21 cellular contexts compared by ENCODE assay signal in genomic region chr5:150521522-150521817, GRCh38. TPM values are rescaled to one million over a fixed set of nuclear protein-coding genes. Genes with fewer than 3 reads are reported as not detected.
A peak's percentile ranks its signal among the peaks of the same experiment; 100 is the strongest.
DNase-seq lines count a peak whose midpoint lies in the region; ATAC-seq, FAIRE-seq and TF ChIP-seq lines count a peak whose summit lies in the region.
"Had no signal": no experiment of that assay in that cellular context is flagged by ENCODE, and none has a peak within 500 bp of the region (broad histone marks: within the 10 kb centered on the region; RNA-seq: fewer than 3 reads in every experiment).

No MANE protein-coding gene starts in this region.

- H3K9me3 Mint-ChIP-seq in astrocyte (ENCODE audit: unreplicated experiment), result no peaks in the 10 kb centered on the region
- H3K9me3 Mint-ChIP-seq: CD8-positive, alpha-beta T cell; GM23338 had no signal

- no peak for TF ChIP-seq RAD21 in HepG2 (CRISPR knock-in tag; IDR thresholded peaks at IDR 0.05)

- 97% methylated on average over 13 of the region's 14 CpGs for WGBS in HepG2 (ENCODE audit: low lambda C conversion rate)
- 76 to 83% (median 82%) methylated on average over 6 to 14 of the region's 14 CpGs for WGBS in spleen, 5 donors

- H3K27ac Mint-ChIP-seq in astrocyte (ENCODE audit: unreplicated experiment), result peak overlapping the region; percentile 18
- H3K27ac Mint-ChIP-seq: CD8-positive, alpha-beta T cell had no signal

- H3K9ac ChIP-seq in astrocyte (ENCODE audit: low read length) (no peak overlapping the region), HepG2 (ENCODE audit: insufficient read depth, low read depth, low read length) (no peak overlapping the region)

- BruUV-seq in HepG2 (replicated peaks; lab: Mats Ljungman, UMichigan), result no TSS peak

- no peak for TF ChIP-seq EP300 in HepG2 (IDR thresholded peaks at IDR 0.05; ENCODE audit: low read depth in 2 of 2, low read length in 2 of 2)
- TF ChIP-seq EP300 in HepG2 (CRISPR knock-in tag; IDR thresholded peaks at IDR 0.05; ENCODE audit: borderline replicate concordance), result no peak

- CTCF ChIA-PET in HepG2 (lab: Yijun Ruan, JAX; ENCODE audit: low intra/inter-chr PET ratio, low total read pairs), result no interaction called here

- DNase-seq in DMS53 (lab: John Stamatoyannopoulos, UW) (peak; percentile 44), DMS53 treated with DMSO at 0.1 percent for 48 hours (lab: John Stamatoyannopoulos, UW; ENCODE audit: unreplicated experiment) (no peak), astrocyte (ENCODE audit: low read depth) (no peak), HepG2 (ENCODE audit: low spot score) (no peak), spleen (no peak), NCI-H1694 treated with DMSO at 0.1 percent for 48 hours (lab: John Stamatoyannopoulos, UW) (no peak), Peyer's patch (no peak), G401 (ENCODE audit: low spot score) (no peak)
- DNase-seq: CD8-positive, alpha-beta T cell; MV-4-11; NCI-H1417; NCI-H1930; NCI-H2171 treated with DMSO at 0.1 percent for 48 hours; NCI-H446 treated with DMSO at 0.1 percent for 48 hours; PC-3; SHP77 had no signal

- no peak for ATAC-seq in HepG2
- ATAC-seq: CD8-positive, alpha-beta T cell; GM23338; K562; PC-3 had no signal

- peaks cover 46% of the 10 kb centered on the region for H3K4me1 ChIP-seq in astrocyte (ENCODE audit: insufficient read depth, low read length)
- H3K4me1 ChIP-seq in HepG2 (ENCODE audit: insufficient read depth, low read length), result peaks cover 99% of the 10 kb centered on the region
- H3K4me1 ChIP-seq in spleen, result peaks cover 18 to 100% (median 79%) of the 10 kb centered on the region in 6 donors
- peaks cover 0 to 70% (median 8%) of the 10 kb centered on the region in 4 donors for H3K4me1 ChIP-seq in Peyer's patch

- H3K4me3 Mint-ChIP-seq in astrocyte (ENCODE audit: unreplicated experiment), result no peak overlapping the region
- H3K4me3 Mint-ChIP-seq: CD8-positive, alpha-beta T cell; GM23338 had no signal

- H3K79me2 ChIP-seq in astrocyte (ENCODE audit: insufficient read depth, low read length), result peaks cover 95% of the 10 kb centered on the region
- H3K79me2 ChIP-seq in HepG2 (ENCODE audit: insufficient read depth, low read length), result peaks cover 69% of the 10 kb centered on the region

- H3K36me3 ChIP-seq in astrocyte (ENCODE audit: insufficient read depth, low read length), result peaks cover 7% of the 10 kb centered on the region
- H3K36me3 ChIP-seq in HepG2 (replicated peaks in 1 of 2; ENCODE audit: control insufficient read depth in 1 of 2, insufficient read depth in 2 of 2, low read length in 2 of 2), result peaks cover 1 to 39% of the 10 kb centered on the region in 2 experiments; a peak in 3 of 5 replicates
- peaks cover 0 to 83% (median 9%) of the 10 kb centered on the region in 6 donors for H3K36me3 ChIP-seq in spleen
- peaks cover 0 to 21% (median 0%) of the 10 kb centered on the region in 3 donors for H3K36me3 ChIP-seq in Peyer's patch

- intact Hi-C loops in HepG2 (cut with micrococcal nuclease; ENCODE audit: unreplicated experiment) (no loop called here), spleen (cut with DNase I; ENCODE audit: low total_unique reads) (no loop called here)

- H4K20me1 ChIP-seq in astrocyte (ENCODE audit: insufficient read depth, low read length), result peaks cover 85% of the 10 kb centered on the region
- peaks cover 13% of the 10 kb centered on the region for H4K20me1 ChIP-seq in HepG2 (ENCODE audit: insufficient read depth, low read length)

- H3K4me3 ChIP-seq in astrocyte (ENCODE audit: insufficient read depth, low read depth, low read length) (no peak overlapping the region), HepG2 (replicated peaks in 1 of 3; ENCODE audit: insufficient read depth in 1 of 3, low read depth in 2 of 3, low read length in 3 of 3) (no peak overlapping the region), spleen (peak overlapping the region in 3 of 8 donors; percentile 10 to 43 (median 10)), Peyer's patch (no peak overlapping the region)
- H3K4me3 ChIP-seq: GM23338, K562 had no signal

- FAIRE-seq in astrocyte (lab: Jason Lieb, UNC), result no peak
- FAIRE-seq in HepG2 (lab: Jason Lieb, UNC), result no peak
- FAIRE-seq: D721Med, GM12892, K562 had no signal

- no peak overlapping the region for H3K4me2 ChIP-seq in astrocyte (ENCODE audit: low read length)
- H3K4me2 ChIP-seq in HepG2 (ENCODE audit: low read depth, low read length), result no peak overlapping the region
- H3K4me2 ChIP-seq: GM23338 had no signal

- H3K27me3 ChIP-seq in astrocyte (ENCODE audit: insufficient read depth, low read length), result no peaks in the 10 kb centered on the region
- H3K27me3 ChIP-seq in HepG2 (ENCODE audit: control insufficient read depth in 1 of 2, insufficient read depth in 2 of 2, low read length in 2 of 2), result no peaks in the 10 kb centered on the region
- H3K27me3 ChIP-seq in spleen (replicated peaks in 1 of 7), result no peaks in the 10 kb centered on the region
- no peaks in the 10 kb centered on the region for H3K27me3 ChIP-seq in Peyer's patch

- H3K9me3 ChIP-seq in astrocyte (ENCODE audit: insufficient read depth, low read depth, low read length), result no peaks in the 10 kb centered on the region
- no peaks in the 10 kb centered on the region for H3K9me3 ChIP-seq in HepG2 (ENCODE audit: low read length)
- no peaks in the 10 kb centered on the region for H3K9me3 ChIP-seq in spleen
- no peaks in the 10 kb centered on the region for H3K9me3 ChIP-seq in Peyer's patch

- no peak for TF ChIP-seq CTCF in astrocyte (IDR thresholded peaks at IDR 0.05; ENCODE audit: insufficient read depth, low read depth, low read length)
- no peak for TF ChIP-seq CTCF in HepG2 (CRISPR knock-in tag; IDR thresholded peaks at IDR 0.05)
- no peak for TF ChIP-seq CTCF in spleen (IDR thresholded peaks at IDR 0.05 in 8 of 11, conservative IDR thresholded peaks at IDR 0.05 in 3 of 11)
- TF ChIP-seq CTCF in Peyer's patch (IDR thresholded peaks at IDR 0.05), result no peak

- no peak for TF ChIP-seq POLR2A in HepG2 (IDR thresholded peaks at IDR 0.05; ENCODE audit: insufficient read depth in 1 of 2, low read depth in 2 of 2, low read length in 2 of 2)
- TF ChIP-seq POLR2A in spleen (IDR thresholded peaks at IDR 0.05), result no peak
- TF ChIP-seq POLR2A in Peyer's patch (IDR thresholded peaks at IDR 0.05), result no peak

- peaks cover 14% of the 10 kb centered on the region for H3K36me3 Mint-ChIP-seq in astrocyte (ENCODE audit: low read depth, unreplicated experiment)
- H3K36me3 Mint-ChIP-seq: CD8-positive, alpha-beta T cell had no signal

- POLR2A ChIA-PET in HepG2 (lab: Yijun Ruan, JAX), result interaction anchor here (1.5 to 2.1 kb wide), 3 partner anchors 17 to 32 kb away, joined by 7 to 12 read pairs (median 11); no protein-coding TSS in a partner anchor

- in situ Hi-C loops in HepG2 (cut with HindIII; ENCODE audit: extremely low pct_ligation_motif_present, low pct_unique_long_range_greater_than_20kb), result loop anchor here (5.0 kb wide), 2 partner anchors 34 to 64 kb away; no protein-coding TSS in a partner anchor
- in situ Hi-C loops in G401 (cut with HindIII; ENCODE audit: low sequenced_read_pairs), result no loop called here

- H3K4me1 Mint-ChIP-seq in astrocyte (ENCODE audit: low read depth, unreplicated experiment), result peaks cover 57% of the 10 kb centered on the region

- H2AFZ ChIP-seq in astrocyte (ENCODE audit: low read depth, low read length), result no peak overlapping the region
- no peak overlapping the region for H2AFZ ChIP-seq in HepG2 (ENCODE audit: low read length)
- H2AFZ ChIP-seq: GM23338 had no signal

- no peak overlapping the region for H3K27ac ChIP-seq in astrocyte (ENCODE audit: low read depth, low read length)
- peak overlapping the region; percentile 84 for H3K27ac ChIP-seq in HepG2 (ENCODE audit: extremely low read length, insufficient read depth, low read length)
- peak overlapping the region in 6 of 8 donors; percentile 54 to 78 (median 70) for H3K27ac ChIP-seq in spleen
- no peak overlapping the region for H3K27ac ChIP-seq in Peyer's patch
- H3K27ac ChIP-seq: 22Rv1 had no signal

- H3K27me3 Mint-ChIP-seq in astrocyte (ENCODE audit: low read depth, unreplicated experiment), result no peaks in the 10 kb centered on the region

RNA-seq across cellular contexts. Expression of gene NDST1, which starts 13.5 kb away (rescaled TPM):
- total RNA-seq in astrocyte (293 and 321 TPM in 2 replicates), HepG2 (2016; rRNA removed; fragmentation: Illumina TruSeq; extraction: Trizol) (22.1 and 26.2 TPM in 2 replicates), spleen (100 to 1,000 TPM; 123 to 360 (median 261) TPM), Peyer's patch (100 to 1,000 TPM in 2 of 4 donors, 10 to 100 TPM in 2; 80.9 to 168 (median 118) TPM)
- total RNA-seq in HepG2 (2016; cell fraction: cytosol; rRNA removed; fragmentation: Illumina TruSeq; extraction: Trizol; ENCODE audit: low read depth), result 6.5 and 8.8 TPM in 2 replicates
- total RNA-seq in HepG2 (2016; cell fraction: insoluble cytoplasmic fraction; rRNA removed; fragmentation: Illumina TruSeq; extraction: Trizol), result 19.6 and 25.2 TPM in 2 replicates
- 16.4 and 18.4 TPM in 2 replicates for total RNA-seq in HepG2 (2016; cell fraction: membrane; rRNA removed; fragmentation: Illumina TruSeq; extraction: Trizol)
- 25.2 and 29.3 TPM in 2 replicates for total RNA-seq in HepG2 (2016; cell fraction: nucleus; rRNA removed; fragmentation: Illumina TruSeq; extraction: Trizol)
- polyA plus RNA-seq in HepG2 (2011; rRNA removed) (23.8 and 35.0 TPM in 2 replicates), spleen (10 to 100 TPM in 1 of 3 donors, 1 to 10 TPM in 2; 6.1 to 45.7 (median 6.8) TPM)
- 18.9 and 20.3 TPM in 2 replicates for polyA plus RNA-seq in HepG2 (2011; cell fraction: cytosol; rRNA removed)
- polyA plus RNA-seq in HepG2 (2011; cell fraction: nucleus; rRNA removed), result 67.6 and 71.1 TPM in 2 replicates
- 36.0 and 40.8 TPM in 2 replicates for polyA plus RNA-seq in HepG2 (2012)
- polyA plus RNA-seq in HepG2 (2016; cell fraction: cytosol; fragmentation: Illumina TruSeq; extraction: Trizol; ENCODE audit: low read depth), result 2.7 and 3.1 TPM in 2 replicates
- 15.4 and 18.3 TPM in 2 replicates for polyA plus RNA-seq in HepG2 (2016; cell fraction: insoluble cytoplasmic fraction; fragmentation: Illumina TruSeq; extraction: Trizol; ENCODE audit: low read depth)
- polyA plus RNA-seq in HepG2 (2016; cell fraction: membrane; fragmentation: Illumina TruSeq; extraction: Trizol; ENCODE audit: low read depth), result 7.8 TPM in 2 replicates
- polyA plus RNA-seq in HepG2 (2016; cell fraction: nucleus; fragmentation: Illumina TruSeq; extraction: Trizol; ENCODE audit: insufficient read depth, low read depth), result 29.1 and 30.9 TPM in 2 replicates
- polyA minus RNA-seq in HepG2 (2011; rRNA and poly(A)+ RNA removed; ENCODE audit: low replicate concordance), result 12.5 and 73.9 TPM in 2 replicates
- 20.8 and 29.5 TPM in 2 replicates for polyA minus RNA-seq in HepG2 (2011; cell fraction: cytosol; rRNA and poly(A)+ RNA removed)
- 55.1 and 55.2 TPM in 2 replicates for polyA minus RNA-seq in HepG2 (2011; cell fraction: nucleus; rRNA and poly(A)+ RNA removed)
- total RNA-seq in G401 (2014; rRNA removed; shearing (Covaris generic)), result 68.1 and 76.0 TPM in 2 replicates

Comparison
In these comparisons a context has a peak if more than half of its experiments do, and no peak if none do; other contexts are left out.
1. H3K27ac ChIP-seq: peak in HepG2 (single experiment) and spleen (6 of 8); none in astrocyte (single experiment) and Peyer's patch (0 of 4).